Comparison of ENCODE assay signal across 8 cellular contexts in genomic region chr14:96852823-96853422, GRCh38. TPM values are rescaled to one million over a fixed set of nuclear protein-coding genes. Genes with fewer than 3 reads are reported as not detected.
DNase-seq lines count a peak whose midpoint lies in the region; ATAC-seq and TF ChIP-seq lines count a peak whose summit lies in the region.

No MANE protein-coding gene starts in this region.

- intact Hi-C loops in sigmoid colon (cut with DNase I): no loop called here

- TF ChIP-seq POLR2A in sigmoid colon (IDR thresholded peaks at IDR 0.05): no peak

- no peaks in the 10 kb centered on the region for H4K20me1 ChIP-seq in fibroblast of lung (ENCODE audit: control insufficient read depth, extremely low read depth, insufficient read depth, low read length)

- no peak for TF ChIP-seq EP300 in sigmoid colon (IDR thresholded peaks at IDR 0.05)

- H2AFZ ChIP-seq in fibroblast of lung (ENCODE audit: low read length): no peak overlapping the region

- H3K4me2 ChIP-seq in fibroblast of lung (ENCODE audit: extremely low read depth, insufficient read depth, low read length): no peak overlapping the region

- no peaks in the 10 kb centered on the region for H3K79me2 ChIP-seq in fibroblast of lung (ENCODE audit: control insufficient read depth, insufficient read depth, low read length)

- H3K4me1 ChIP-seq in fibroblast of lung (ENCODE audit: control insufficient read depth, extremely low read depth, insufficient read depth, low read length) (no peaks in the 10 kb centered on the region), sigmoid colon (no peaks in the 10 kb centered on the region)

- H3K27me3 ChIP-seq in fibroblast of lung (ENCODE audit: control insufficient read depth, insufficient read depth, low read length) (no peaks in the 10 kb centered on the region), sigmoid colon (no peaks in the 10 kb centered on the region)

- H3K36me3 ChIP-seq in fibroblast of lung (ENCODE audit: control insufficient read depth, insufficient read depth, low read length) (no peaks in the 10 kb centered on the region), sigmoid colon (peaks cover 0 to 29% (median 2%) of the 10 kb centered on the region in 4 donors)

- H3K27ac ChIP-seq in fibroblast of lung (ENCODE audit: insufficient read depth, low read length) (no peak overlapping the region), sigmoid colon (no peak overlapping the region)

- TF ChIP-seq CTCF in fibroblast of lung (conservative IDR thresholded peaks at IDR 0.05 in 1 of 2, IDR thresholded peaks at IDR 0.05 in 1 of 2; ENCODE audit: low read depth in 1 of 2, low read length in 2 of 2) (peak; percentile 71 to 86), sigmoid colon (IDR thresholded peaks at IDR 0.05) (peak in 3 of 4 experiments; percentile 23 to 52 (median 27))

- H3K4me3 ChIP-seq in fibroblast of lung (replicated peaks in 1 of 4; ENCODE audit: control extremely low read depth in 1 of 4, insufficient read depth in 1 of 4, low read depth in 3 of 4, low read length in 4 of 4) (no peak overlapping the region), sigmoid colon (no peak overlapping the region)

- DNase-seq in CD1c-positive myeloid dendritic cell (ENCODE audit: extremely low spot score) (peak; percentile 30), HT-29 (ENCODE audit: low spot score) (peak; percentile 34), SK-MEL-5 (ENCODE audit: low read depth, low spot score) (peak; percentile 68), fibroblast of lung (ENCODE audit: low read depth in 2 of 2) (peak; percentile 40 to 81), sigmoid colon (no peak)
- no peak for DNase-seq in activated CD8-positive, alpha-beta memory T cell treated with anti-CD3 and anti-CD28 coated beads for 24 hours

- in situ Hi-C loops in SK-MEL-5 (cut with HindIII; ENCODE audit: low pct_unique_long_range_greater_than_20kb, low sequenced_read_pairs): no loop called here

- H3K9me3 ChIP-seq in fibroblast of lung (ENCODE audit: control insufficient read depth, insufficient read depth, low read depth, low read length): no peaks in the 10 kb centered on the region
- no peaks in the 10 kb centered on the region for H3K9me3 ChIP-seq in sigmoid colon

- H3K9ac ChIP-seq in fibroblast of lung (ENCODE audit: insufficient read depth, low read length): no peak overlapping the region

- ATAC-seq in GM18499 (IDR thresholded peaks at IDR 0.05; ENCODE audit: insufficient read depth, unreplicated experiment): peak; percentile 63
- no peak for ATAC-seq in HG02884 (IDR thresholded peaks at IDR 0.05; ENCODE audit: unreplicated experiment)

- 33 to 68% methylated on average over 4 of the region's 4 CpGs for WGBS in sigmoid colon, 2 donors

RNA-seq across cellular contexts. Expression of gene VRK1, which starts 55.7 kb away (rescaled TPM):
- 13.3 and 14.6 TPM in 2 replicates for total RNA-seq in HT-29 (2014; rRNA removed; shearing (Covaris generic))
- total RNA-seq in SK-MEL-5 (2014; rRNA removed; shearing (Covaris generic)): 37.1 and 45.6 TPM in 2 replicates
- 19.8 and 23.1 TPM in 2 replicates for polyA plus RNA-seq in SK-MEL-5 (2015; cell fraction: cytosol; rRNA removed)
- 21.1 and 24.4 TPM in 2 replicates for polyA plus RNA-seq in SK-MEL-5 (2015; cell fraction: nucleus; rRNA removed)
- 24.9 and 40.3 TPM in 2 replicates for total RNA-seq in fibroblast of lung
- polyA plus RNA-seq in fibroblast of lung: 11.5 and 26.8 TPM in 2 replicates
- 9.5 and 19.9 TPM in 2 replicates for polyA plus RNA-seq in fibroblast of lung (2012)
- 1.4 and 2.7 TPM in 2 replicates for polyA minus RNA-seq in fibroblast of lung (ENCODE audit: low replicate concordance)
- total RNA-seq in sigmoid colon: 10 to 100 TPM; 12.8 to 25.7 (median 19.5) TPM
- 10 to 100 TPM in 2 of 3 donors, 1 to 10 TPM in 1; 7.8 to 17.9 (median 11.6) TPM for polyA plus RNA-seq in sigmoid colon

Comparison
In these comparisons a context has a peak if more than half of its experiments do, and no peak if none do; other contexts are left out.
1. DNase-seq: peak in CD1c-positive myeloid dendritic cell (single experiment), HT-29 (single experiment), SK-MEL-5 (single experiment) and fibroblast of lung (2 of 2); none in sigmoid colon (single experiment) and activated CD8-positive, alpha-beta memory T cell treated with anti-CD3 and anti-CD28 coated beads for 24 hours (single experiment).